ENCODE assay signal across 1 cellular context in genomic region chr7:113118074-113118959, GRCh38.
TF ChIP-seq lines count a peak whose summit lies in the region.

TSS of gene SMIM30 (minus strand) at chr7:113118554. CDS start at chr7:113117578, 976 bp downstream.

TF ChIP-seq in GM23338, 12 proteins besides CTCF, POLR2A, EP300 and RAD21 (continued from another document):
- TF ChIP-seq ZNF462 (CRISPR knock-in tag; IDR thresholded peaks at IDR 0.05), result no peak
- no peak for TF ChIP-seq EZH2phosphoT487 (IDR thresholded peaks at IDR 0.05; ENCODE audit: unreplicated experiment)
- no peak for TF ChIP-seq ZNF114 (CRISPR knock-in tag; IDR thresholded peaks at IDR 0.05)
- no peak for TF ChIP-seq REST (IDR thresholded peaks at IDR 0.05; ENCODE audit: unreplicated experiment)
- peak; percentile 80 for TF ChIP-seq CREB1 (CRISPR knock-in tag; IDR thresholded peaks at IDR 0.05; ENCODE audit: low read depth)
- TF ChIP-seq JUNB (IDR thresholded peaks at IDR 0.05; ENCODE audit: unreplicated experiment), result no peak
- TF ChIP-seq NANOG (IDR thresholded peaks at IDR 0.05; ENCODE audit: borderline replicate concordance), result no peak
- peak; percentile 93 for TF ChIP-seq POLR2AphosphoS5 (IDR thresholded peaks at IDR 0.05; ENCODE audit: low read depth)
- no peak for TF ChIP-seq STAT1 (IDR thresholded peaks at IDR 0.05; ENCODE audit: unreplicated experiment)
- no peak for TF ChIP-seq EZH2 (IDR thresholded peaks at IDR 0.05; ENCODE audit: low read depth, unreplicated experiment)
